Comparison of ENCODE assay signal across 9 cellular contexts in the genomic region with DNA sequence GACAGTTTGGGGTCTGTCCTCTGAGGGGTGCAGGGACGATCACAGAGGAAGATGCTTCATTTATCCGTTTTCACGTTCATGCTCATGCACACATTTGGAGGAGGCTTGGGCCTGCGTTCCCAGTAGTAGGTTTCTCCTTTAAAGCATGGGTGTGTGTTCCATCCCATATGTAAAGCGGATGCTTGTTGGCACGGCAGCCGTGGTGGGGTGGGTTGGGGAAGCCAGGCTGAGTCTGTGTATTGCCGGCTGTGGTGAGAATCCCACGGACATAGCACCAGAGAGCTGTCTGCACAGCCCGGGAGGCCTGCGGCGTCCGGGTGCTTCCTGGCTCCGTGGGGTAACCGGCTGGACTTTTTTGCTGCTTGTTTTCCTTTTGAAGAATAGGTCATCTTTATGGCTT. TPM values are rescaled to one million over a fixed set of nuclear protein-coding genes. Genes with fewer than 3 reads are reported as not detected.
DNase-seq lines count a peak whose midpoint lies in the region; ATAC-seq and TF ChIP-seq lines count a peak whose summit lies in the region.
"Had no signal": no experiment of that assay in that cellular context is flagged by ENCODE, and none has a peak within 500 bp of the region (broad histone marks: within the 10 kb centered on the region; RNA-seq: fewer than 3 reads in every experiment).

No MANE protein-coding gene starts in this region.

- peak overlapping the region; percentile 75 to 85 (median 80) for H3K4me3 Mint-ChIP-seq in nephron

- BruUV-seq in A673 (replicated peaks; lab: Mats Ljungman, UMichigan), result TSS peak; percentile 78

- peak overlapping the region; percentile 79 for H3K9ac ChIP-seq in endocrine pancreas (ENCODE audit: control insufficient read depth, insufficient read depth, low read length)

- POLR2A ChIA-PET in A673 (lab: Charles Lee; ENCODE audit: low non-redundant PET), result no interaction called here

- H3K36me3 ChIP-seq in A673 (ENCODE audit: insufficient read depth, low read length, poor library complexity, severe bottlenecking) (no peaks in the 10 kb centered on the region), endocrine pancreas (ENCODE audit: control insufficient read depth, insufficient read depth, low read length) (no peaks in the 10 kb centered on the region)

- peak overlapping the region; percentile 45 to 90 (median 75) for H3K27ac Mint-ChIP-seq in nephron

- ATAC-seq in GM21423 (IDR thresholded peaks at IDR 0.05; ENCODE audit: unreplicated experiment), result no peak
- ATAC-seq: SK-N-SH treated with all-trans-retinoic acid at 6 μM for 48 hours had no signal

- peak overlapping the region; percentile 53 for H3K27ac ChIP-seq in A673 (ENCODE audit: low read depth, low read length, poor library complexity, severe bottlenecking)

- no peaks in the 10 kb centered on the region for H3K36me3 Mint-ChIP-seq in nephron (ENCODE audit: low read depth)

- peak overlapping the region; percentile 42 for H3K4me3 ChIP-seq in A673 (ENCODE audit: low read depth, low read length, poor library complexity, severe bottlenecking)
- H3K4me3 ChIP-seq in endocrine pancreas (ENCODE audit: control insufficient read depth, insufficient read depth, low read length), result peak overlapping the region; percentile 77

- intact Hi-C loops in A673 (cut with micrococcal nuclease; ENCODE audit: unreplicated experiment), result no loop called here

- no peak for TF ChIP-seq CTCF in A673 (conservative IDR thresholded peaks at IDR 0.05; ENCODE audit: low read depth, low read length)
- no peak for TF ChIP-seq CTCF in nephron (IDR thresholded peaks at IDR 0.05; ENCODE audit: unreplicated experiment in 3 of 3)

- DNase-seq in A673 (ENCODE audit: low spot score) (peak; percentile 21), NCI-H526 (lab: John Stamatoyannopoulos, UW) (peak; percentile 21 to 59), kidney tubule cell (ENCODE audit: low spot score) (no peak), NCI-H524 treated with DMSO at 0.1 percent for 48 hours (lab: John Stamatoyannopoulos, UW) (no peak)
- DNase-seq in stimulated activated naive CD4-positive, alpha-beta T cell treated with Interleukin-2 at 50 U/mL for 16 hours (lab: John Stamatoyannopoulos, UW), result no peak

- H3K4me1 ChIP-seq in A673 (ENCODE audit: insufficient read depth, low read length, poor library complexity, severe bottlenecking), result peaks cover 9% of the 10 kb centered on the region
- peaks cover 4% of the 10 kb centered on the region for H3K4me1 ChIP-seq in endocrine pancreas (ENCODE audit: control insufficient read depth, insufficient read depth, low read length)

- H3K9me3 Mint-ChIP-seq in nephron, result no peaks in the 10 kb centered on the region

- CTCF ChIA-PET in A673 (lab: Charles Lee), result no interaction called here

- no peaks in the 10 kb centered on the region for H3K27me3 ChIP-seq in A673 (replicated peaks; ENCODE audit: insufficient read depth, low read depth, low read length, poor library complexity)
- H3K27me3 ChIP-seq in endocrine pancreas (ENCODE audit: control insufficient read depth, insufficient read depth, low read length), result no peaks in the 10 kb centered on the region

- H3K9me3 ChIP-seq in A673 (ENCODE audit: low read depth, low read length, poor library complexity, severe bottlenecking), result no peaks in the 10 kb centered on the region
- no peaks in the 10 kb centered on the region for H3K9me3 ChIP-seq in endocrine pancreas (ENCODE audit: control insufficient read depth, low read length)

- H3K27me3 Mint-ChIP-seq in nephron (ENCODE audit: low read depth), result peaks cover 34% of the 10 kb centered on the region

- peaks cover 23% of the 10 kb centered on the region for H3K4me1 Mint-ChIP-seq in nephron

RNA-seq across cellular contexts. Expression of a gene that starts 0.4 kb away (rescaled TPM):
- total RNA-seq in A673 (2021), result 2.0 and 2.8 TPM in 2 replicates

Comparison
In these comparisons a context has a peak if more than half of its experiments do, and no peak if none do; other contexts are left out.
1. DNase-seq: peak in A673 (single experiment) and NCI-H526 (2 of 2); none in kidney tubule cell (single experiment), NCI-H524 treated with DMSO at 0.1 percent for 48 hours (single experiment) and stimulated activated naive CD4-positive, alpha-beta T cell treated with Interleukin-2 at 50 U/mL for 16 hours (single experiment).